In the genomic region with DNA sequence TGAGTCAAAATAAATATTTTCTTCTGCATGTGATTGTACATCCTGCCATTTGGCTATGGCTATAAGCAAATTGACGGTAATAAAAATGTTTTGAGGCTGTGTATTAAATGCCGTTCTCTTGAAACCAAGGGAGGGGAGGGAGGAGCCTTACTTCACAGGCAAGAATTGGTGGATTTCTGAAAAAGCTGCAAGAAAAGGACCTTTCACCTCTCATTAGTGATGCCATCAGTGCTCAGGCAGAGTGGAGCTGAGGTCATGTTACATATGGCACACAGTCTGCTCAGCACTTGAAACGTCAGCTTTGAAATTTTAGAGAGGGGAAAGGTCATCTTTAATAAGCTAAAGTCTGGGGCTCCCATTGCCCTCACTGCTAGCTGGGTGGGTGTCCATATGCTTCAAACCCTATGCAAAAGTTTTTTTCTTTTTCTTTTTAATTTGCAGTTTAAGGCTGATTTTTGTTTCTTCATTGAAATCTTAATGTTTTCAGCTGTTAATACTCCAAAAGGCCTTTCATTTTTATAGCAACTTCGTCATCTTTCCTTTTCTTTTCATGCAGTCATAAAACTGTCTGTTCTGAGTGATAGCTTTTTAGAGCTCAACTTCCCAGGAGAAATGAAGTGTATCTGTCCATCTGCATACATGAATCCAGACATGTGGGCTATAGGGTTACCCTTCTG, we compare ENCODE assay signal across 1 cellular context.
TF ChIP-seq lines count a peak whose summit lies in the region.

No MANE protein-coding gene starts in this region.

TF ChIP-seq in A549, 52 proteins besides CTCF, POLR2A, EP300 and RAD21 (continued from another document):
- TF ChIP-seq SREBF2 (IDR thresholded peaks at IDR 0.05): no peak
- no peak for TF ChIP-seq FOXS1 (CRISPR knock-in tag; IDR thresholded peaks at IDR 0.05)
- no peak for TF ChIP-seq CEBPB (IDR thresholded peaks at IDR 0.05)
